10 cellular contexts compared by ENCODE assay signal in genomic region chr9:38682713-38683112, GRCh38. TPM values are rescaled to one million over a fixed set of nuclear protein-coding genes. Genes with fewer than 3 reads are reported as not detected.
DNase-seq lines count a peak whose midpoint lies in the region; ATAC-seq, FAIRE-seq and TF ChIP-seq lines count a peak whose summit lies in the region.
"Had no signal": no experiment of that assay in that cellular context is flagged by ENCODE, and none has a peak within 500 bp of the region (broad histone marks: within the 10 kb centered on the region; RNA-seq: fewer than 3 reads in every experiment).

No MANE protein-coding gene starts in this region.

- no peaks in the 10 kb centered on the region for H3K79me2 ChIP-seq in H9 (ENCODE audit: insufficient read depth, low read length)

- H3K23me2 ChIP-seq in H9 (ENCODE audit: insufficient read length, low read depth, low read length, poor library complexity, severe bottlenecking), result no peaks in the 10 kb centered on the region

- no peaks in the 10 kb centered on the region for H4K20me1 ChIP-seq in H9 (ENCODE audit: control insufficient read depth, insufficient read depth, insufficient read length)

- no peaks in the 10 kb centered on the region for H3K36me3 Mint-ChIP-seq in endodermal cell (ENCODE audit: low read depth)
- H3K36me3 Mint-ChIP-seq in H9 (ENCODE audit: insufficient read depth in 1 of 3, low read depth in 3 of 3), result no peaks in the 10 kb centered on the region

- no peak overlapping the region for H3K18ac ChIP-seq in H9 (ENCODE audit: insufficient read length, low read depth, low read length)

- H2AFZ ChIP-seq in H9 (ENCODE audit: low read length), result no peak overlapping the region

- no peaks in the 10 kb centered on the region for H3K27me3 ChIP-seq in endodermal cell (ENCODE audit: control insufficient read depth, insufficient read depth, low read length, poor library complexity, severe bottlenecking)
- no peaks in the 10 kb centered on the region for H3K27me3 ChIP-seq in H9 (ENCODE audit: insufficient read depth, low read length)

- H3K9ac ChIP-seq in endodermal cell (ENCODE audit: extremely low read depth, low read length, poor library complexity, severe bottlenecking), result no peak overlapping the region
- no peak overlapping the region for H3K9ac ChIP-seq in H9 (ENCODE audit: extremely low read depth, insufficient read length, low read length)

- no peak overlapping the region for H2BK15ac ChIP-seq in H9 (ENCODE audit: low read depth, low read length)

- H3K56ac ChIP-seq in H9 (ENCODE audit: insufficient read length, low read depth, low read length), result no peak overlapping the region

- H3K79me1 ChIP-seq in H9 (ENCODE audit: insufficient read depth, low read depth, low read length, poor library complexity, severe bottlenecking), result no peaks in the 10 kb centered on the region

- no peak for FAIRE-seq in GM12891 (lab: Jason Lieb, UNC)

- no peak overlapping the region for H2BK120ac ChIP-seq in H9 (ENCODE audit: low read depth, low read length, poor library complexity, severe bottlenecking)

- no peak overlapping the region for H3T11ph ChIP-seq in H9 (ENCODE audit: low read length)

- no peaks in the 10 kb centered on the region for H3K36me3 ChIP-seq in endodermal cell (ENCODE audit: control insufficient read depth, insufficient read depth, low read length)

- no peak overlapping the region for H3K4ac ChIP-seq in H9 (ENCODE audit: low read depth, low read length)

- no peak overlapping the region for H3K14ac ChIP-seq in H9 (ENCODE audit: insufficient read depth, low read length)

- H4K5ac ChIP-seq in H9 (ENCODE audit: insufficient read length, low read depth, low read length), result no peak overlapping the region

- no peak overlapping the region for H4K8ac ChIP-seq in H9 (replicated peaks; ENCODE audit: insufficient read length, low read depth, low read length)

- DNase-seq in DMS53 treated with DMSO at 0.1 percent for 48 hours (lab: John Stamatoyannopoulos, UW; ENCODE audit: unreplicated experiment) (peak; percentile 40), NCI-H226 (peak; percentile 48), endodermal cell (peak; percentile 61), non-pigmented ciliary epithelial cell (ENCODE audit: low read depth) (peak; percentile 85), H9 (no peak), NCI-H2196 (lab: John Stamatoyannopoulos, UW; ENCODE audit: unreplicated experiment) (no peak), GM12891 (ENCODE audit: insufficient read length, low spot score) (no peak)

- H2BK5ac ChIP-seq in H9 (ENCODE audit: insufficient read length, low read length), result no peak overlapping the region

- H3K4me1 Mint-ChIP-seq in endodermal cell (peaks cover 36% of the 10 kb centered on the region), H9 (peaks cover 59 to 66% of the 10 kb centered on the region in 2 experiments)
- H3K4me1 Mint-ChIP-seq: central memory CD8-positive, alpha-beta T cell had no signal

- H3K4me1 ChIP-seq in endodermal cell (ENCODE audit: control insufficient read depth, insufficient read depth, low read length) (no peaks in the 10 kb centered on the region), H9 (ENCODE audit: insufficient read depth, low read length) (peaks cover 26% of the 10 kb centered on the region)

- no peak for ATAC-seq in HG02973 (IDR thresholded peaks at IDR 0.05; ENCODE audit: unreplicated experiment)

- H4K91ac ChIP-seq in H9 (ENCODE audit: insufficient read length, low read depth, low read length), result no peak overlapping the region

- no peak overlapping the region for H2BK20ac ChIP-seq in H9 (ENCODE audit: low read depth, low read length, poor library complexity, severe bottlenecking)

- no peak overlapping the region for H2BK12ac ChIP-seq in H9 (ENCODE audit: insufficient read length, low read depth, low read length)

- no peaks in the 10 kb centered on the region for H3K9me3 ChIP-seq in endodermal cell (ENCODE audit: control insufficient read depth, low read length)
- no peaks in the 10 kb centered on the region for H3K9me3 ChIP-seq in H9 (ENCODE audit: control insufficient read depth, low read depth, low read length)

- H3K27ac ChIP-seq in endodermal cell (ENCODE audit: low read depth, low read length), result no peak overlapping the region
- H3K27ac ChIP-seq in H9 (ENCODE audit: insufficient read length, low read depth, low read length), result no peak overlapping the region

- H3K4me3 Mint-ChIP-seq in endodermal cell (no peak overlapping the region), H9 (no peak overlapping the region)
- H3K4me3 Mint-ChIP-seq: central memory CD8-positive, alpha-beta T cell had no signal

- peaks cover 8% of the 10 kb centered on the region for H3K27me3 Mint-ChIP-seq in endodermal cell (ENCODE audit: insufficient read depth)
- H3K27me3 Mint-ChIP-seq in H9 (ENCODE audit: low read depth), result peaks cover 8% of the 10 kb centered on the region

- no peak overlapping the region for H3K4me3 ChIP-seq in endodermal cell (ENCODE audit: low read length)

- TF ChIP-seq POLR2A in GM12891 (IDR thresholded peaks at IDR 0.05; ENCODE audit: low read depth, low read length), result no peak

- 84 to 85% methylated on average over 2 to 3 of the region's 3 CpGs for WGBS in endodermal cell (ENCODE audit: insufficient coverage in 1 of 2, insufficient read length in 1 of 2), 2 experiments
- no CpG with 5 or more reads among the region's 3 CpGs for WGBS in H9 (ENCODE audit: extremely low coverage, insufficient read length, low lambda C conversion rate)

- H3K27ac Mint-ChIP-seq in endodermal cell, result peak overlapping the region; percentile 74
- H3K27ac Mint-ChIP-seq in H9, result peak overlapping the region in 1 of 3 experiments; percentile 68; a peak in 1 of 7 replicates

- H3K9me3 Mint-ChIP-seq in endodermal cell (no peaks in the 10 kb centered on the region), H9 (no peaks in the 10 kb centered on the region; a peak in 1 of 5 replicates)
- H3K9me3 Mint-ChIP-seq: central memory CD8-positive, alpha-beta T cell had no signal

- no peak overlapping the region for H3K23ac ChIP-seq in H9 (ENCODE audit: insufficient read length, low read depth, low read length)

- no peak overlapping the region for H3K4me2 ChIP-seq in H9 (ENCODE audit: insufficient read depth, insufficient read length, low read length)

- H2AK5ac ChIP-seq in H9 (ENCODE audit: insufficient read length, low read length), result no peak overlapping the region

- TF ChIP-seq CTCF in endodermal cell (conservative IDR thresholded peaks at IDR 0.05) (no peak), H9 (conservative IDR thresholded peaks at IDR 0.05) (no peak)

TF ChIP-seq in GM12891, 5 proteins besides CTCF, POLR2A, EP300 and RAD21:
- TF ChIP-seq PAX5 (IDR thresholded peaks at IDR 0.05; ENCODE audit: insufficient read depth, low read length, severe bottlenecking) (no peak), POU2F2 (IDR thresholded peaks at IDR 0.05; ENCODE audit: low read depth, low read length) (no peak), TAF1 (IDR thresholded peaks at IDR 0.05; ENCODE audit: low read depth, low read length) (no peak), SPI1 (IDR thresholded peaks at IDR 0.05; ENCODE audit: low read depth, low read length) (no peak), POLR2AphosphoS5 (IDR thresholded peaks at IDR 0.05; ENCODE audit: low read depth, low read length) (no peak)

RNA-seq across cellular contexts. Expression of gene FAM240B, which starts 37.2 kb away (rescaled TPM):
- total RNA-seq in endodermal cell, result not detected
- not detected for polyA plus RNA-seq in endodermal cell (2013, experiment 1 of 2)
- polyA plus RNA-seq in endodermal cell (2013, experiment 2 of 2), result not detected
- not detected in 2 replicates for total RNA-seq in H9 (2021)
- not detected for polyA plus RNA-seq in GM12891 (2012; ENCODE audit: low read depth, missing spikeins)
- total RNA-seq: temporal lobe had no signal

Comparison
In these comparisons a context has a peak if more than half of its experiments do, and no peak if none do; other contexts are left out.
1. DNase-seq: peak in DMS53 treated with DMSO at 0.1 percent for 48 hours (single experiment), NCI-H226 (single experiment), endodermal cell (single experiment) and non-pigmented ciliary epithelial cell (single experiment); none in H9 (single experiment), NCI-H2196 (single experiment) and GM12891 (single experiment).